8 cellular contexts compared by ENCODE assay signal in the genomic region with DNA sequence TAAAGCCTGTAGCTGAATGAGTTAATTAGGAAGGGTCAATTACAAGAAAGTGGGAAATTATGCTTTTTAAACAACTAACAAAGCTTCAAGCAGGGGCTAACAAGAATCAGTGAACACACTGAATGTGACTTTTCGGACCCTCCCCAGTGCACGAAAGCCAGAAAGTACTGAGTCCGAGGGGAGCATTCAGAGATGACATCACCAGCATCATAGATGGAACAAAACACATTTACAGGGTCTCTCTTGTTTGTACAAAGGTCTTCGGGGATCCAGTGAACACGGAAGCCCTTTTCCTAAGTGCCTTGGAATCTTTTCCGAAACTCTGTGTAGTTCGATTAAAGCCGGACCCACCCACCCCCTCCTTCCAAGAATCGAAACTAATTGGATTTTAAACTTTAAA. TPM values are rescaled to one million over a fixed set of nuclear protein-coding genes. Genes with fewer than 3 reads are reported as not detected.
A peak's percentile ranks its signal among the peaks of the same experiment; 100 is the strongest.
DNase-seq lines count a peak whose midpoint lies in the region; ATAC-seq, FAIRE-seq and TF ChIP-seq lines count a peak whose summit lies in the region.

No MANE protein-coding gene starts in this region.

- POLR2A ChIA-PET in CD8-positive, alpha-beta memory T cell (lab: Charles Lee) = interaction anchor here (1.6 kb wide), 1 partner anchor 186 kb away, joined by 6 read pairs; no protein-coding TSS in a partner anchor
- POLR2A ChIA-PET in MCF 10A (lab: Yijun Ruan, JAX) = interaction anchor here (0.6 to 3.7 kb wide), 14 partner anchors 10 to 545 kb away, joined by 3 to 36 read pairs (median 6); a partner anchor contains a TSS

- intact Hi-C loops in MCF 10A (cut with micrococcal nuclease) = no loop called here

- peak overlapping the region; percentile 99 to 100 (median 99) for H3K4me3 Mint-ChIP-seq in CD8-positive, alpha-beta memory T cell
- peak overlapping the region; percentile 98 to 100 (median 98) for H3K4me3 Mint-ChIP-seq in IgD-negative memory B cell
- H3K4me3 Mint-ChIP-seq in MCF 10A (ENCODE audit: unreplicated experiment) = peak overlapping the region; percentile 99

- peaks cover 0 to 2% of the 10 kb centered on the region in 2 donors for H3K27me3 Mint-ChIP-seq in CD8-positive, alpha-beta memory T cell
- H3K27me3 Mint-ChIP-seq in IgD-negative memory B cell = no peaks in the 10 kb centered on the region
- no peaks in the 10 kb centered on the region for H3K27me3 Mint-ChIP-seq in MCF 10A (ENCODE audit: insufficient read depth, unreplicated experiment)

- CTCF ChIA-PET in CD8-positive, alpha-beta memory T cell (lab: Charles Lee) = interaction anchor here (0.6 kb wide), 1 partner anchor 153 kb away, joined by 3 read pairs; no protein-coding TSS in a partner anchor
- CTCF ChIA-PET in MCF 10A (lab: Yijun Ruan, JAX) = interaction anchor here (0.8 to 2.3 kb wide), 3 partner anchors 12 to 127 kb away, joined by 3 to 5 read pairs (median 4); no protein-coding TSS in a partner anchor

- H3K4me3 ChIP-seq in CD8-positive, alpha-beta memory T cell (ENCODE audit: low read length) = peak overlapping the region; percentile 79

- no peak for FAIRE-seq in RCC 7860 (lab: Jason Lieb, UNC)
- no peak for FAIRE-seq in GM19239 (lab: Jason Lieb, UNC)

- no peak for DNase-seq in CD8-positive, alpha-beta memory T cell
- DNase-seq in MCF 10A (ENCODE audit: unreplicated experiment) (peak; percentile 12), medulla oblongata (ENCODE audit: extremely low spot score) (peak; percentile 37), RCC 7860 (ENCODE audit: low spot score) (no peak), GM19239 (ENCODE audit: insufficient read length, low spot score) (no peak), NCI-H1930 (lab: John Stamatoyannopoulos, UW) (no peak)

- TSS peak; percentile 44 for BruUV-seq in MCF 10A (replicated peaks; lab: Mats Ljungman, UMichigan)

- peaks cover 43 to 55% (median 52%) of the 10 kb centered on the region in 3 donors for H3K4me1 Mint-ChIP-seq in CD8-positive, alpha-beta memory T cell
- peaks cover 17 to 34% (median 27%) of the 10 kb centered on the region in 3 donors for H3K4me1 Mint-ChIP-seq in IgD-negative memory B cell
- H3K4me1 Mint-ChIP-seq in MCF 10A (ENCODE audit: insufficient read depth, unreplicated experiment) = peaks cover 16% of the 10 kb centered on the region

- TF ChIP-seq CTCF in MCF 10A (IDR thresholded peaks at IDR 0.05; ENCODE audit: unreplicated experiment) = no peak

- H3K36me3 Mint-ChIP-seq in CD8-positive, alpha-beta memory T cell = peaks cover 0 to 37% (median 5%) of the 10 kb centered on the region in 3 donors
- H3K36me3 Mint-ChIP-seq in IgD-negative memory B cell (peaks cover 2% of the 10 kb centered on the region), MCF 10A (ENCODE audit: insufficient read depth, unreplicated experiment) (peaks cover 28% of the 10 kb centered on the region)

- no peaks in the 10 kb centered on the region for H3K9me3 Mint-ChIP-seq in CD8-positive, alpha-beta memory T cell
- H3K9me3 Mint-ChIP-seq in IgD-negative memory B cell (no peaks in the 10 kb centered on the region), MCF 10A (ENCODE audit: unreplicated experiment) (no peaks in the 10 kb centered on the region)

- peaks cover 6% of the 10 kb centered on the region for H3K36me3 ChIP-seq in CD8-positive, alpha-beta memory T cell (ENCODE audit: insufficient read depth, low read length)

- H3K27ac ChIP-seq in CD8-positive, alpha-beta memory T cell (ENCODE audit: low read depth, low read length) = peak overlapping the region; percentile 87

- H3K27me3 ChIP-seq in CD8-positive, alpha-beta memory T cell (ENCODE audit: insufficient read depth, low read length, poor library complexity, severe bottlenecking) = no peaks in the 10 kb centered on the region

- peak overlapping the region; percentile 97 to 100 (median 99) for H3K27ac Mint-ChIP-seq in CD8-positive, alpha-beta memory T cell
- H3K27ac Mint-ChIP-seq in IgD-negative memory B cell = peak overlapping the region; percentile 86 to 98 (median 97)
- peak overlapping the region; percentile 99 for H3K27ac Mint-ChIP-seq in MCF 10A (ENCODE audit: low read depth, unreplicated experiment)

- H3K4me1 ChIP-seq in CD8-positive, alpha-beta memory T cell (ENCODE audit: insufficient read depth, low read length) = peaks cover 29% of the 10 kb centered on the region

- H3K9me3 ChIP-seq in CD8-positive, alpha-beta memory T cell (ENCODE audit: low read length) = no peaks in the 10 kb centered on the region

- ATAC-seq in HG03571 (IDR thresholded peaks at IDR 0.05; ENCODE audit: unreplicated experiment) = no peak

RNA-seq across cellular contexts. Expression of a gene that starts 0.8 kb away (rescaled TPM):
- 10 to 100 TPM; 40.1 to 40.2 TPM for total RNA-seq in CD8-positive, alpha-beta memory T cell
- polyA plus RNA-seq in CD8-positive, alpha-beta memory T cell = 82.4 TPM
- polyA plus RNA-seq in IgD-negative memory B cell = 65.0 TPM
- 22.1 and 23.6 TPM in 2 replicates for total RNA-seq in MCF 10A (2022)

Comparison
In these comparisons a context has a peak if more than half of its experiments do, and no peak if none do; other contexts are left out.
1. DNase-seq: peak in MCF 10A (single experiment) and medulla oblongata (single experiment); none in CD8-positive, alpha-beta memory T cell (0 of 5), RCC 7860 (single experiment), GM19239 (single experiment) and NCI-H1930 (0 of 2).
2. Peak in every context shown above with its lines, with median percentiles within 50 percentile points of each other: H3K27ac Mint-ChIP-seq and H3K4me3 Mint-ChIP-seq.